Comparison of ENCODE assay signal across 1 cellular context in genomic region chr9:35102769-35103659, GRCh38.
TF ChIP-seq lines count a peak whose summit lies in the region.

Gene STOML2 (minus strand): TSS chr9:35103131. CDS start chr9:35103094, 37 bp downstream.

TF ChIP-seq in K562, 482 proteins besides CTCF, POLR2A, EP300 and RAD21 (continued from another document and continues in another):
- TF ChIP-seq EHMT2 (IDR thresholded peaks at IDR 0.05) (no peak), HMG20B (CRISPR knock-in tag; IDR thresholded peaks at IDR 0.05) (no peak), TAL1 (IDR thresholded peaks at IDR 0.05) (no peak), SETDB1 (IDR thresholded peaks at IDR 0.05; ENCODE audit: low read length) (no peak), BRCA1 (IDR thresholded peaks at IDR 0.05) (no peak), BRCA1 (CRISPR knock-in tag; IDR thresholded peaks at IDR 0.05) (no peak), ESRRA (IDR thresholded peaks at IDR 0.05; ENCODE audit: borderline replicate concordance, low read depth) (peak; percentile 69; the same call in 1 of the 2 replicates), TBL1XR1 (IDR thresholded peaks at IDR 0.05; ENCODE audit: low read length in 2 of 2) (no peak), TCF3 (CRISPR knock-in tag; IDR thresholded peaks at IDR 0.05) (no peak; the same call in 1 of the 2 replicates), MAZ (CRISPR knock-in tag; conservative IDR thresholded peaks at IDR 0.05 in 1 of 2, IDR thresholded peaks at IDR 0.05 in 1 of 2) (peak in 1 of 2 experiments; percentile 70; a peak in 2 of 4 replicates), C11orf30 (IDR thresholded peaks at IDR 0.05; ENCODE audit: low read depth) (peak; percentile 96), RREB1 (CRISPR knock-in tag; IDR thresholded peaks at IDR 0.05) (no peak), ZNF282 (CRISPR knock-in tag; IDR thresholded peaks at IDR 0.05) (no peak), NFRKB (IDR thresholded peaks at IDR 0.05; ENCODE audit: low read depth) (no peak), MTF1 (CRISPR knock-in tag; IDR thresholded peaks at IDR 0.05; ENCODE audit: borderline replicate concordance) (no peak), GATAD2B (IDR thresholded peaks at IDR 0.05; ENCODE audit: borderline replicate concordance) (no peak), MXD1 (CRISPR knock-in tag; IDR thresholded peaks at IDR 0.05; ENCODE audit: borderline replicate concordance, poor library complexity, severe bottlenecking) (no peak), ZNF778 (CRISPR knock-in tag; IDR thresholded peaks at IDR 0.05) (no peak), KAT2B (IDR thresholded peaks at IDR 0.05; ENCODE audit: low read depth, low read length) (no peak), KHSRP (IDR thresholded peaks at IDR 0.05) (no peak), ZNF197 (CRISPR knock-in tag; IDR thresholded peaks at IDR 0.05; ENCODE audit: low read depth) (no peak), NFYB (IDR thresholded peaks at IDR 0.05; ENCODE audit: extremely low read depth, insufficient read length) (peak; percentile 95), SREBF2 (CRISPR knock-in tag; IDR thresholded peaks at IDR 0.05) (no peak), ZNF511 (CRISPR knock-in tag; IDR thresholded peaks at IDR 0.05) (no peak), HDAC2 (IDR thresholded peaks at IDR 0.05) (0 out of 2 replicates have a peak, but pooled peaks have one; percentile 35), NFATC3 (IDR thresholded peaks at IDR 0.05) (no peak), NFE2 (IDR thresholded peaks at IDR 0.05; ENCODE audit: low read depth) (no peak), CHD2 (IDR thresholded peaks at IDR 0.05; ENCODE audit: low read depth, low read length) (no peak), CAMTA2 (CRISPR knock-in tag; conservative IDR thresholded peaks at IDR 0.05) (no peak), NONO (IDR thresholded peaks at IDR 0.05; ENCODE audit: low read depth in 2 of 2, low read length in 1 of 2) (0 out of 4 replicates have a peak, but pooled peaks of 1 of the 2 experiments have one; percentile 14), ETV5 (CRISPR knock-in tag; IDR thresholded peaks at IDR 0.05; ENCODE audit: low read depth) (peak; percentile 69; the same call in 1 of the 2 replicates), SMARCE1 (IDR thresholded peaks at IDR 0.05) (no peak), MCM3 (IDR thresholded peaks at IDR 0.05) (no peak)
- TF ChIP-seq, protein P1, sequence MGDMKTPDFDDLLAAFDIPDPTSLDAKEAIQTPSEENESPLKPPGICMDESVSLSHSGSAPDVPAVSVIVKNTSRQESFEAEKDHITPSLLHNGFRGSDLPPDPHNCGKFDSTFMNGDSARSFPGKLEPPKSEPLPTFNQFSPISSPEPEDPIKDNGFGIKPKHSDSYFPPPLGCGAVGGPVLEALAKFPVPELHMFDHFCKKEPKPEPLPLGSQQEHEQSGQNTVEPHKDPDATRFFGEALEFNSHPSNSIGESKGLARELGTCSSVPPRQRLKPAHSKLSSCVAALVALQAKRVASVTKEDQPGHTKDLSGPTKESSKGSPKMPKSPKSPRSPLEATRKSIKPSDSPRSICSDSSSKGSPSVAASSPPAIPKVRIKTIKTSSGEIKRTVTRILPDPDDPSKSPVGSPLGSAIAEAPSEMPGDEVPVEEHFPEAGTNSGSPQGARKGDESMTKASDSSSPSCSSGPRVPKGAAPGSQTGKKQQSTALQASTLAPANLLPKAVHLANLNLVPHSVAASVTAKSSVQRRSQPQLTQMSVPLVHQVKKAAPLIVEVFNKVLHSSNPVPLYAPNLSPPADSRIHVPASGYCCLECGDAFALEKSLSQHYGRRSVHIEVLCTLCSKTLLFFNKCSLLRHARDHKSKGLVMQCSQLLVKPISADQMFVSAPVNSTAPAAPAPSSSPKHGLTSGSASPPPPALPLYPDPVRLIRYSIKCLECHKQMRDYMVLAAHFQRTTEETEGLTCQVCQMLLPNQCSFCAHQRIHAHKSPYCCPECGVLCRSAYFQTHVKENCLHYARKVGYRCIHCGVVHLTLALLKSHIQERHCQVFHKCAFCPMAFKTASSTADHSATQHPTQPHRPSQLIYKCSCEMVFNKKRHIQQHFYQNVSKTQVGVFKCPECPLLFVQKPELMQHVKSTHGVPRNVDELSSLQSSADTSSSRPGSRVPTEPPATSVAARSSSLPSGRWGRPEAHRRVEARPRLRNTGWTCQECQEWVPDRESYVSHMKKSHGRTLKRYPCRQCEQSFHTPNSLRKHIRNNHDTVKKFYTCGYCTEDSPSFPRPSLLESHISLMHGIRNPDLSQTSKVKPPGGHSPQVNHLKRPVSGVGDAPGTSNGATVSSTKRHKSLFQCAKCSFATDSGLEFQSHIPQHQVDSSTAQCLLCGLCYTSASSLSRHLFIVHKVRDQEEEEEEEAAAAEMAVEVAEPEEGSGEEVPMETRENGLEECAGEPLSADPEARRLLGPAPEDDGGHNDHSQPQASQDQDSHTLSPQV (IDR thresholded peaks at IDR 0.05): 0 out of 2 replicates have a peak, but pooled peaks have one; percentile 36
- TF ChIP-seq, protein P2, sequence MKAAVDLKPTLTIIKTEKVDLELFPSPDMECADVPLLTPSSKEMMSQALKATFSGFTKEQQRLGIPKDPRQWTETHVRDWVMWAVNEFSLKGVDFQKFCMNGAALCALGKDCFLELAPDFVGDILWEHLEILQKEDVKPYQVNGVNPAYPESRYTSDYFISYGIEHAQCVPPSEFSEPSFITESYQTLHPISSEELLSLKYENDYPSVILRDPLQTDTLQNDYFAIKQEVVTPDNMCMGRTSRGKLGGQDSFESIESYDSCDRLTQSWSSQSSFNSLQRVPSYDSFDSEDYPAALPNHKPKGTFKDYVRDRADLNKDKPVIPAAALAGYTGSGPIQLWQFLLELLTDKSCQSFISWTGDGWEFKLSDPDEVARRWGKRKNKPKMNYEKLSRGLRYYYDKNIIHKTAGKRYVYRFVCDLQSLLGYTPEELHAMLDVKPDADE (conservative IDR thresholded peaks at IDR 0.05; ENCODE audit: control insufficient read depth, low read depth, low read length): peak; percentile 59; the same call in 1 of the 2 replicates
- TF ChIP-seq, protein P3, sequence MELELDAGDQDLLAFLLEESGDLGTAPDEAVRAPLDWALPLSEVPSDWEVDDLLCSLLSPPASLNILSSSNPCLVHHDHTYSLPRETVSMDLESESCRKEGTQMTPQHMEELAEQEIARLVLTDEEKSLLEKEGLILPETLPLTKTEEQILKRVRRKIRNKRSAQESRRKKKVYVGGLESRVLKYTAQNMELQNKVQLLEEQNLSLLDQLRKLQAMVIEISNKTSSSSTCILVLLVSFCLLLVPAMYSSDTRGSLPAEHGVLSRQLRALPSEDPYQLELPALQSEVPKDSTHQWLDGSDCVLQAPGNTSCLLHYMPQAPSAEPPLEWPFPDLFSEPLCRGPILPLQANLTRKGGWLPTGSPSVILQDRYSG (tag; conservative IDR thresholded peaks at IDR 0.05; ENCODE audit: low read depth): no peak
- TF ChIP-seq, protein P4, sequence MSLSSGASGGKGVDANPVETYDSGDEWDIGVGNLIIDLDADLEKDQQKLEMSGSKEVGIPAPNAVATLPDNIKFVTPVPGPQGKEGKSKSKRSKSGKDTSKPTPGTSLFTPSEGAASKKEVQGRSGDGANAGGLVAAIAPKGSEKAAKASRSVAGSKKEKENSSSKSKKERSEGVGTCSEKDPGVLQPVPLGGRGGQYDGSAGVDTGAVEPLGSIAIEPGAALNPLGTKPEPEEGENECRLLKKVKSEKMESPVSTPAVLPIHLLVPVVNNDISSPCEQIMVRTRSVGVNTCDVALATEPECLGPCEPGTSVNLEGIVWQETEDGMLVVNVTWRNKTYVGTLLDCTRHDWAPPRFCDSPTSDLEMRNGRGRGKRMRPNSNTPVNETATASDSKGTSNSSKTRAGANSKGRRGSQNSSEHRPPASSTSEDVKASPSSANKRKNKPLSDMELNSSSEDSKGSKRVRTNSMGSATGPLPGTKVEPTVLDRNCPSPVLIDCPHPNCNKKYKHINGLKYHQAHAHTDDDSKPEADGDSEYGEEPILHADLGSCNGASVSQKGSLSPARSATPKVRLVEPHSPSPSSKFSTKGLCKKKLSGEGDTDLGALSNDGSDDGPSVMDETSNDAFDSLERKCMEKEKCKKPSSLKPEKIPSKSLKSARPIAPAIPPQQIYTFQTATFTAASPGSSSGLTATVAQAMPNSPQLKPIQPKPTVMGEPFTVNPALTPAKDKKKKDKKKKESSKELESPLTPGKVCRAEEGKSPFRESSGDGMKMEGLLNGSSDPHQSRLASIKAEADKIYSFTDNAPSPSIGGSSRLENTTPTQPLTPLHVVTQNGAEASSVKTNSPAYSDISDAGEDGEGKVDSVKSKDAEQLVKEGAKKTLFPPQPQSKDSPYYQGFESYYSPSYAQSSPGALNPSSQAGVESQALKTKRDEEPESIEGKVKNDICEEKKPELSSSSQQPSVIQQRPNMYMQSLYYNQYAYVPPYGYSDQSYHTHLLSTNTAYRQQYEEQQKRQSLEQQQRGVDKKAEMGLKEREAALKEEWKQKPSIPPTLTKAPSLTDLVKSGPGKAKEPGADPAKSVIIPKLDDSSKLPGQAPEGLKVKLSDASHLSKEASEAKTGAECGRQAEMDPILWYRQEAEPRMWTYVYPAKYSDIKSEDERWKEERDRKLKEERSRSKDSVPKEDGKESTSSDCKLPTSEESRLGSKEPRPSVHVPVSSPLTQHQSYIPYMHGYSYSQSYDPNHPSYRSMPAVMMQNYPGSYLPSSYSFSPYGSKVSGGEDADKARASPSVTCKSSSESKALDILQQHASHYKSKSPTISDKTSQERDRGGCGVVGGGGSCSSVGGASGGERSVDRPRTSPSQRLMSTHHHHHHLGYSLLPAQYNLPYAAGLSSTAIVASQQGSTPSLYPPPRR (CRISPR knock-in tag; IDR thresholded peaks at IDR 0.05; ENCODE audit: borderline replicate concordance): no peak
- TF ChIP-seq, protein P5, sequence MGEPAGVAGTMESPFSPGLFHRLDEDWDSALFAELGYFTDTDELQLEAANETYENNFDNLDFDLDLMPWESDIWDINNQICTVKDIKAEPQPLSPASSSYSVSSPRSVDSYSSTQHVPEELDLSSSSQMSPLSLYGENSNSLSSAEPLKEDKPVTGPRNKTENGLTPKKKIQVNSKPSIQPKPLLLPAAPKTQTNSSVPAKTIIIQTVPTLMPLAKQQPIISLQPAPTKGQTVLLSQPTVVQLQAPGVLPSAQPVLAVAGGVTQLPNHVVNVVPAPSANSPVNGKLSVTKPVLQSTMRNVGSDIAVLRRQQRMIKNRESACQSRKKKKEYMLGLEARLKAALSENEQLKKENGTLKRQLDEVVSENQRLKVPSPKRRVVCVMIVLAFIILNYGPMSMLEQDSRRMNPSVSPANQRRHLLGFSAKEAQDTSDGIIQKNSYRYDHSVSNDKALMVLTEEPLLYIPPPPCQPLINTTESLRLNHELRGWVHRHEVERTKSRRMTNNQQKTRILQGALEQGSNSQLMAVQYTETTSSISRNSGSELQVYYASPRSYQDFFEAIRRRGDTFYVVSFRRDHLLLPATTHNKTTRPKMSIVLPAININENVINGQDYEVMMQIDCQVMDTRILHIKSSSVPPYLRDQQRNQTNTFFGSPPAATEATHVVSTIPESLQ (CRISPR knock-in tag; IDR thresholded peaks at IDR 0.05): 0 out of 2 replicates have a peak, but pooled peaks have one; percentile 33
